1 cellular context compared by ENCODE assay signal in the genomic region with DNA sequence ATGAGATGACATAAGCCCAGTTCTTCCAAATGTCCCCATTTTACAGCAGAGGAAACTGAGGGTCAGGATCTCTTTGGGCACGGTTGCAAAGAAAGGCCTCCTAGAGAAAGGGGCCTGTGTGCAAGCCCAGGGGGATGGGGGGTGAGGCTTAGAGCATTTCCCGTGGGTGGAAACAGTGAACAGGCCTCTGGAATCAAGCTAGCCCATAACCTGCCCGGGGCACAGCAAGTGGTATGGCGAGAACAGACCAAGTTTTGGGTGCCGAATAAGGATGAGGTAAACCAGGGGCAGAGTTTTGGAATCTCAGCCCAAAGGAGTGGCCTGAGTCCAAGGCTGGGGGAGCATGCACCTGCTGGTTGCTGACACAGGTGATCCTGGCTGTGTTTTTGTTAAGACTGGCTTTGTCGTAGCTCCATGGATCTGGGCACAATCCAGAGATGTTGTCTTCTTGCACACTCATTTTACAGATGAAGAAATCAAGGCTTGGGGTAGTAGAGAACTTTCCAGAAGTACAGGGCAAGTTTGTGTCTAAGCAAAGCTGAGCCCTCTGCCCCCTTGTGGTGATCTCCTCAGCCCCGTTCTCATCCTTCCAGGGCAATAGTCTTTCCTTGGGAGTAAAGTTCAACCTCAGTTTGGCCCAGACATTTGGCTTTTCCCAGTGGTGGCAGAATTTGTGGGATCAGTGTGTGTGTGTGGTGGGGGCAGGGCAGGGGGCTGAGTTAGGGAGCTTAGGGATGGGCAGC.
TF ChIP-seq lines count a peak whose summit lies in the region.

No MANE protein-coding gene starts in this region.

TF ChIP-seq in GM23338, 12 proteins besides CTCF, POLR2A, EP300 and RAD21 (continued from another document):
- TF ChIP-seq, protein P1, sequence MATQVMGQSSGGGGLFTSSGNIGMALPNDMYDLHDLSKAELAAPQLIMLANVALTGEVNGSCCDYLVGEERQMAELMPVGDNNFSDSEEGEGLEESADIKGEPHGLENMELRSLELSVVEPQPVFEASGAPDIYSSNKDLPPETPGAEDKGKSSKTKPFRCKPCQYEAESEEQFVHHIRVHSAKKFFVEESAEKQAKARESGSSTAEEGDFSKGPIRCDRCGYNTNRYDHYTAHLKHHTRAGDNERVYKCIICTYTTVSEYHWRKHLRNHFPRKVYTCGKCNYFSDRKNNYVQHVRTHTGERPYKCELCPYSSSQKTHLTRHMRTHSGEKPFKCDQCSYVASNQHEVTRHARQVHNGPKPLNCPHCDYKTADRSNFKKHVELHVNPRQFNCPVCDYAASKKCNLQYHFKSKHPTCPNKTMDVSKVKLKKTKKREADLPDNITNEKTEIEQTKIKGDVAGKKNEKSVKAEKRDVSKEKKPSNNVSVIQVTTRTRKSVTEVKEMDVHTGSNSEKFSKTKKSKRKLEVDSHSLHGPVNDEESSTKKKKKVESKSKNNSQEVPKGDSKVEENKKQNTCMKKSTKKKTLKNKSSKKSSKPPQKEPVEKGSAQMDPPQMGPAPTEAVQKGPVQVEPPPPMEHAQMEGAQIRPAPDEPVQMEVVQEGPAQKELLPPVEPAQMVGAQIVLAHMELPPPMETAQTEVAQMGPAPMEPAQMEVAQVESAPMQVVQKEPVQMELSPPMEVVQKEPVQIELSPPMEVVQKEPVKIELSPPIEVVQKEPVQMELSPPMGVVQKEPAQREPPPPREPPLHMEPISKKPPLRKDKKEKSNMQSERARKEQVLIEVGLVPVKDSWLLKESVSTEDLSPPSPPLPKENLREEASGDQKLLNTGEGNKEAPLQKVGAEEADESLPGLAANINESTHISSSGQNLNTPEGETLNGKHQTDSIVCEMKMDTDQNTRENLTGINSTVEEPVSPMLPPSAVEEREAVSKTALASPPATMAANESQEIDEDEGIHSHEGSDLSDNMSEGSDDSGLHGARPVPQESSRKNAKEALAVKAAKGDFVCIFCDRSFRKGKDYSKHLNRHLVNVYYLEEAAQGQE (IDR thresholded peaks at IDR 0.05; ENCODE audit: unreplicated experiment) = no peak
- TF ChIP-seq JUNB (IDR thresholded peaks at IDR 0.05; ENCODE audit: unreplicated experiment) (no peak), CREB1 (CRISPR knock-in tag; IDR thresholded peaks at IDR 0.05; ENCODE audit: low read depth) (no peak), STAT1 (IDR thresholded peaks at IDR 0.05; ENCODE audit: unreplicated experiment) (no peak), EZH2phosphoT487 (IDR thresholded peaks at IDR 0.05; ENCODE audit: unreplicated experiment) (no peak)
- TF ChIP-seq, protein P2, sequence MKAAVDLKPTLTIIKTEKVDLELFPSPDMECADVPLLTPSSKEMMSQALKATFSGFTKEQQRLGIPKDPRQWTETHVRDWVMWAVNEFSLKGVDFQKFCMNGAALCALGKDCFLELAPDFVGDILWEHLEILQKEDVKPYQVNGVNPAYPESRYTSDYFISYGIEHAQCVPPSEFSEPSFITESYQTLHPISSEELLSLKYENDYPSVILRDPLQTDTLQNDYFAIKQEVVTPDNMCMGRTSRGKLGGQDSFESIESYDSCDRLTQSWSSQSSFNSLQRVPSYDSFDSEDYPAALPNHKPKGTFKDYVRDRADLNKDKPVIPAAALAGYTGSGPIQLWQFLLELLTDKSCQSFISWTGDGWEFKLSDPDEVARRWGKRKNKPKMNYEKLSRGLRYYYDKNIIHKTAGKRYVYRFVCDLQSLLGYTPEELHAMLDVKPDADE (IDR thresholded peaks at IDR 0.05) = no peak
